Comparison of ENCODE assay signal across 1 cellular context in genomic region chr4:48175806-48176205, GRCh38.
TF ChIP-seq lines count a peak whose summit lies in the region.

No MANE protein-coding gene starts in this region.

TF ChIP-seq in IMR-90, 13 proteins besides CTCF, POLR2A, EP300 and RAD21:
- TF ChIP-seq MAZ (IDR thresholded peaks at IDR 0.05; ENCODE audit: borderline replicate concordance, low read depth, low read length) (no peak), NFE2L2 (IDR thresholded peaks at IDR 0.05; ENCODE audit: low read depth, low read length) (no peak), RCOR1 (IDR thresholded peaks at IDR 0.05; ENCODE audit: insufficient replicate concordance, low read length) (no peak), SMC3 (IDR thresholded peaks at IDR 0.05; ENCODE audit: low read depth, low read length) (no peak), ELK1 (IDR thresholded peaks at IDR 0.05; ENCODE audit: borderline replicate concordance, low read depth, low read length) (no peak), CEBPB (IDR thresholded peaks at IDR 0.05; ENCODE audit: low read depth, low read length) (no peak), CHD1 (IDR thresholded peaks at IDR 0.05; ENCODE audit: low read depth, low read length) (no peak), RFX5 (IDR thresholded peaks at IDR 0.05; ENCODE audit: low read depth, low read length) (no peak), MXI1 (IDR thresholded peaks at IDR 0.05; ENCODE audit: borderline replicate concordance, low read depth, low read length) (no peak), MAFK (IDR thresholded peaks at IDR 0.05; ENCODE audit: low read depth, low read length) (no peak), BHLHE40 (IDR thresholded peaks at IDR 0.05; ENCODE audit: low read depth, low read length) (no peak), FOS (IDR thresholded peaks at IDR 0.05; ENCODE audit: low read depth, low read length) (no peak)
- TF ChIP-seq, protein P1, sequence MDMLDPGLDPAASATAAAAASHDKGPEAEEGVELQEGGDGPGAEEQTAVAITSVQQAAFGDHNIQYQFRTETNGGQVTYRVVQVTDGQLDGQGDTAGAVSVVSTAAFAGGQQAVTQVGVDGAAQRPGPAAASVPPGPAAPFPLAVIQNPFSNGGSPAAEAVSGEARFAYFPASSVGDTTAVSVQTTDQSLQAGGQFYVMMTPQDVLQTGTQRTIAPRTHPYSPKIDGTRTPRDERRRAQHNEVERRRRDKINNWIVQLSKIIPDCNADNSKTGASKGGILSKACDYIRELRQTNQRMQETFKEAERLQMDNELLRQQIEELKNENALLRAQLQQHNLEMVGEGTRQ (IDR thresholded peaks at IDR 0.05; ENCODE audit: low read depth, low read length) = no peak
